ENCODE assay signal across 11 cellular contexts in genomic region chr12:31890295-31891285, GRCh38.
A peak's percentile ranks its signal among the peaks of the same experiment; 100 is the strongest.
DNase-seq lines count a peak whose midpoint lies in the region; ATAC-seq and TF ChIP-seq lines count a peak whose summit lies in the region.
"Had no signal": no experiment of that assay in that cellular context is flagged by ENCODE, and none has a peak within 500 bp of the region (broad histone marks: within the 10 kb centered on the region; RNA-seq: fewer than 3 reads in every experiment).

No MANE protein-coding gene starts in this region.

- no peak overlapping the region for H2AK5ac ChIP-seq in trophoblast cell (ENCODE audit: low read length)

- H3K4ac ChIP-seq in trophoblast cell (ENCODE audit: low read depth, low read length), result no peak overlapping the region

- H3K4me3 ChIP-seq in SU-DHL-6 (ENCODE audit: insufficient read depth, low read length, poor library complexity, severe bottlenecking) (no peak overlapping the region), mucosa of rectum (ENCODE audit: low read length in 2 of 2) (no peak overlapping the region), psoas muscle (no peak overlapping the region), trophoblast cell (ENCODE audit: low read depth, low read length) (no peak overlapping the region), BE2C (ENCODE audit: low read depth, low read length) (no peak overlapping the region)

- TF ChIP-seq CTCF in SU-DHL-6 (IDR thresholded peaks at IDR 0.05; ENCODE audit: insufficient read depth, low read length, poor library complexity, severe bottlenecking), result no peak
- no peak for TF ChIP-seq CTCF in psoas muscle (IDR thresholded peaks at IDR 0.05)
- TF ChIP-seq CTCF in BE2C (IDR thresholded peaks at IDR 0.05; ENCODE audit: low read depth, low read length), result no peak

- peak overlapping the region; percentile 42 for H3K9ac ChIP-seq in SU-DHL-6 (ENCODE audit: low read length)
- H3K9ac ChIP-seq in mucosa of rectum (ENCODE audit: low read depth in 1 of 2, low read length in 2 of 2), result no peak overlapping the region
- H3K9ac ChIP-seq in trophoblast cell (ENCODE audit: low read length), result no peak overlapping the region

- H2BK12ac ChIP-seq in trophoblast cell (ENCODE audit: low read length), result no peak overlapping the region

- H3K23ac ChIP-seq in trophoblast cell (ENCODE audit: low read length), result no peak overlapping the region

- H3K36me3 ChIP-seq in SU-DHL-6 (ENCODE audit: low read length) (no peaks in the 10 kb centered on the region), mucosa of rectum (ENCODE audit: control insufficient read depth in 2 of 2, insufficient read depth in 2 of 2, low read length in 2 of 2) (no peaks in the 10 kb centered on the region), psoas muscle (ENCODE audit: insufficient read depth in 1 of 2, low read depth in 1 of 2) (no peaks in the 10 kb centered on the region), trophoblast cell (ENCODE audit: control insufficient read depth in 1 of 2, insufficient read depth in 2 of 2, low read length in 2 of 2) (no peaks in the 10 kb centered on the region), BE2C (no peaks in the 10 kb centered on the region)

- no peaks in the 10 kb centered on the region for H3K9me2 ChIP-seq in SU-DHL-6 (replicated peaks; ENCODE audit: insufficient read depth, low read length)

- H4K91ac ChIP-seq in trophoblast cell (ENCODE audit: low read depth, low read length), result no peak overlapping the region

- H3K27me3 ChIP-seq in SU-DHL-6 (ENCODE audit: low read length) (no peaks in the 10 kb centered on the region), mucosa of rectum (ENCODE audit: control insufficient read depth in 2 of 2, insufficient read depth in 2 of 2, low read length in 2 of 2) (no peaks in the 10 kb centered on the region), psoas muscle (ENCODE audit: insufficient read depth in 3 of 3, low read length in 2 of 3) (no peaks in the 10 kb centered on the region), trophoblast cell (ENCODE audit: insufficient read depth, low read length) (no peaks in the 10 kb centered on the region), BE2C (no peaks in the 10 kb centered on the region)

- no peak overlapping the region for H2BK120ac ChIP-seq in trophoblast cell (ENCODE audit: insufficient read depth, low read length, poor library complexity)

- no peak overlapping the region for H3K14ac ChIP-seq in trophoblast cell (ENCODE audit: low read length)

- ATAC-seq in GM18498 (IDR thresholded peaks at IDR 0.05; ENCODE audit: unreplicated experiment) (peak; percentile 61), HG02938 (IDR thresholded peaks at IDR 0.05; ENCODE audit: unreplicated experiment) (peak; percentile 75), psoas muscle (no peak)

- peaks cover 10% of the 10 kb centered on the region for H3K79me2 ChIP-seq in SU-DHL-6 (ENCODE audit: insufficient read depth, low read length)
- H3K79me2 ChIP-seq in trophoblast cell (ENCODE audit: control insufficient read depth, insufficient read depth, low read length, poor library complexity), result no peaks in the 10 kb centered on the region

- peaks cover 15% of the 10 kb centered on the region; the same call in 1 of the 2 replicates for H3K9me3 ChIP-seq in SU-DHL-6 (ENCODE audit: insufficient read depth, low read length)
- peaks cover 0 to 7% of the 10 kb centered on the region in 2 donors for H3K9me3 ChIP-seq in mucosa of rectum (ENCODE audit: control insufficient read depth in 2 of 2, low read length in 2 of 2)
- H3K9me3 ChIP-seq in psoas muscle, result no peaks in the 10 kb centered on the region
- peaks cover 2% of the 10 kb centered on the region for H3K9me3 ChIP-seq in trophoblast cell (ENCODE audit: insufficient read depth, low read depth, low read length)
- peaks cover 4% of the 10 kb centered on the region for H3K9me3 ChIP-seq in BE2C

- DNase-seq in medulla oblongata (ENCODE audit: extremely low spot score), result no peak
- no peak for DNase-seq in psoas muscle
- DNase-seq in trophoblast cell, result no peak
- DNase-seq in BE2C, result no peak
- DNase-seq: mesenchymal stem cell, NCI-H1092, SHP77 treated with DMSO at 0.1 percent for 48 hours had no signal

- no peak overlapping the region for H3K18ac ChIP-seq in trophoblast cell (ENCODE audit: low read length)

- intact Hi-C loops in psoas muscle (cut with DNase I), result no loop called here

- peak overlapping the region; percentile 94 for H3K27ac ChIP-seq in SU-DHL-6 (ENCODE audit: low read depth, low read length)
- peak overlapping the region; percentile 70 to 71 for H3K27ac ChIP-seq in mucosa of rectum (ENCODE audit: low read depth in 2 of 2, low read length in 2 of 2)
- no peak overlapping the region for H3K27ac ChIP-seq in psoas muscle
- no peak overlapping the region for H3K27ac ChIP-seq in trophoblast cell (ENCODE audit: low read depth, low read length)

- H3K4me1 ChIP-seq in mucosa of rectum (ENCODE audit: control insufficient read depth in 2 of 2, insufficient read depth in 2 of 2, low read length in 2 of 2), result no peaks in the 10 kb centered on the region
- no peaks in the 10 kb centered on the region for H3K4me1 ChIP-seq in psoas muscle
- H3K4me1 ChIP-seq in trophoblast cell (ENCODE audit: control insufficient read depth in 1 of 2, insufficient read depth in 2 of 2, low read length in 2 of 2), result no peaks in the 10 kb centered on the region
- H3K4me1 ChIP-seq in BE2C, result no peaks in the 10 kb centered on the region

- H3K79me1 ChIP-seq in trophoblast cell (ENCODE audit: low read length), result no peaks in the 10 kb centered on the region

- no peaks in the 10 kb centered on the region for H4K20me1 ChIP-seq in SU-DHL-6 (ENCODE audit: low read depth, low read length)

- H2BK5ac ChIP-seq in trophoblast cell (ENCODE audit: low read depth, low read length, poor library complexity), result no peak overlapping the region

- no peak overlapping the region for H4K8ac ChIP-seq in trophoblast cell (ENCODE audit: low read depth, low read length)

- 75 to 77% (median 76%) methylated on average over 8 of the region's 8 CpGs for WGBS in psoas muscle, 3 donors
- WGBS in trophoblast cell (ENCODE audit: extremely low coverage, insufficient coverage, insufficient read length), result no CpG with 5 or more reads among the region's 8 CpGs

- no peak overlapping the region for H4K12ac ChIP-seq in trophoblast cell (ENCODE audit: low read depth, low read length)

- peak overlapping the region; percentile 66 for H2AFZ ChIP-seq in SU-DHL-6 (ENCODE audit: low read depth, low read length, severe bottlenecking)
- no peak overlapping the region for H2AFZ ChIP-seq in trophoblast cell (ENCODE audit: insufficient read depth, low read length, poor library complexity)

- H3F3A ChIP-seq in SU-DHL-6 (ENCODE audit: insufficient read depth), result peaks cover 65% of the 10 kb centered on the region

- H3K4me2 ChIP-seq in SU-DHL-6 (ENCODE audit: low read depth, low read length, poor library complexity, severe bottlenecking) (peak overlapping the region; percentile 52), trophoblast cell (ENCODE audit: low read length) (no peak overlapping the region)

Comparison
In these comparisons a context has a peak if more than half of its experiments do, and no peak if none do; other contexts are left out.
1. ATAC-seq: peak in GM18498 (single experiment) and HG02938 (single experiment); none in psoas muscle (0 of 4).
2. H3K27ac ChIP-seq: peak in SU-DHL-6 (single experiment) and mucosa of rectum (2 of 2); none in psoas muscle (single experiment) and trophoblast cell (single experiment).